ENCODE assay signal across 15 cellular contexts in the genomic region with DNA sequence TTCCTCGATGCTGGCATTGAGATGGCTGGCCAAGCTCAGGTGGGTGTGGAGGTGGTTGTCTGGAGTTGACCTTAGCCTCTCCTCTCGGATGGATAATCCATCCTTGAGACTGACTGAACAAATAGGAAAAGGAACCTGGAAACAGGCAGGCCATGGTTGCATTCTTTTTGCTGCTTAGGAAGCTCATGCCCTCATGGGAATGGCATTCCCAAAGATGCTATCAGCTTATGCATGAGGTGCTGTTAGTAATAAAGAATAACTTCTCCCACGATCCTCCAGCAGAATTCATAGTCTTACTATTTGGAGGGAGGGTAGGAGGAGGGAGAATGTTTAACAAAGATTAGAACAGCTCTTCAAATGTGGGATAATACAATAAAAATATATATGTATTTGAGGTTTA.
DNase-seq lines count a peak whose midpoint lies in the region; TF ChIP-seq lines count a peak whose summit lies in the region.
"Had no signal": no experiment of that assay in that cellular context is flagged by ENCODE, and none has a peak within 500 bp of the region (broad histone marks: within the 10 kb centered on the region; RNA-seq: fewer than 3 reads in every experiment).

No MANE protein-coding gene starts in this region.

- H3K4me3 ChIP-seq in GM23248, result no peak overlapping the region
- H3K4me3 ChIP-seq in neural progenitor cell, result no peak overlapping the region

- 41 to 52% methylated on average over 3 of the region's 3 CpGs for WGBS in GM23248 (ENCODE audit: low coverage in 1 of 2, low lambda C conversion rate in 2 of 2, missing lambda C conversion rate in 2 of 2), 2 experiments

- peaks cover 63% of the 10 kb centered on the region for H3K4me1 ChIP-seq in GM23248 (ENCODE audit: insufficient read depth)
- H3K4me1 ChIP-seq in neural progenitor cell, result peaks cover 26% of the 10 kb centered on the region

- H3K9me3 Mint-ChIP-seq in neural progenitor cell, result no peaks in the 10 kb centered on the region
- H3K9me3 Mint-ChIP-seq: activated CD4-positive, alpha-beta T cell treated with anti-CD3 and anti-CD28 coated beads, Interleukin-2, amount 10 ng/mL, durations not matched to agents 24 days and 14 days; effector memory CD8-positive, alpha-beta T cell had no signal

- no peaks in the 10 kb centered on the region for H4K20me1 ChIP-seq in GM23248 (ENCODE audit: insufficient read depth)
- no peaks in the 10 kb centered on the region for H4K20me1 ChIP-seq in neural progenitor cell (ENCODE audit: low read depth)

- peaks cover 3% of the 10 kb centered on the region for H3K27me3 Mint-ChIP-seq in neural progenitor cell (ENCODE audit: insufficient read depth, low read depth)
- H3K27me3 Mint-ChIP-seq: activated CD4-positive, alpha-beta T cell treated with anti-CD3 and anti-CD28 coated beads, Interleukin-2, amount 10 ng/mL, durations not matched to agents 24 days and 14 days; progenitor cell of endocrine pancreas had no signal

- H3F3A ChIP-seq in GM23248 (ENCODE audit: insufficient read depth) (peaks cover 54% of the 10 kb centered on the region), neural progenitor cell (ENCODE audit: low read depth) (no peaks in the 10 kb centered on the region)

- H3K9me2 ChIP-seq in GM23248 (ENCODE audit: insufficient read depth), result no peaks in the 10 kb centered on the region

- H3K9ac ChIP-seq in GM23248, result peak overlapping the region; percentile 40
- H3K9ac ChIP-seq in neural progenitor cell, result no peak overlapping the region

- peak; percentile 85 for DNase-seq in GM23248
- DNase-seq in amniotic epithelial cell (ENCODE audit: low read depth), result peak; percentile 86
- peak; percentile 70 for DNase-seq in hepatic stellate cell (ENCODE audit: low spot score)
- no peak for DNase-seq in neural progenitor cell (ENCODE audit: low spot score)
- no peak for DNase-seq in effector CD4-positive, alpha-beta T cell
- no peak for DNase-seq in effector CD8-positive, alpha-beta T cell (lab: John Stamatoyannopoulos, UW)
- DNase-seq: activated CD4-positive, alpha-beta T cell treated with anti-CD3 and anti-CD28 coated beads, Interleukin-2, amount 10 ng/mL, durations not matched to agents 24 days and 14 days; activated T-cell treated with anti-CD3 and anti-CD28 coated beads, Interleukin-2, amount 50 U/mL, for 48 hours; effector memory CD8-positive, alpha-beta T cell; NCI-H1048; stimulated activated naive CD4-positive, alpha-beta T cell; T-helper 17 cell had no signal

- in situ Hi-C loops in GM23248 (cut with MboI), result no loop called here

- H3K36me3 ChIP-seq in GM23248 (ENCODE audit: low read depth), result no peaks in the 10 kb centered on the region
- no peaks in the 10 kb centered on the region for H3K36me3 ChIP-seq in neural progenitor cell

- no peak for TF ChIP-seq CTCF in neural progenitor cell (IDR thresholded peaks at IDR 0.05)

- no peak overlapping the region for H2AFZ ChIP-seq in GM23248
- no peak overlapping the region for H2AFZ ChIP-seq in neural progenitor cell (replicated peaks)

- no peak overlapping the region for H3K27ac Mint-ChIP-seq in neural progenitor cell
- H3K27ac Mint-ChIP-seq: activated CD4-positive, alpha-beta T cell treated with anti-CD3 and anti-CD28 coated beads, Interleukin-2, amount 10 ng/mL, durations not matched to agents 24 days and 14 days; effector memory CD8-positive, alpha-beta T cell; memory B cell; progenitor cell of endocrine pancreas; T-helper 17 cell had no signal

- peaks cover 8% of the 10 kb centered on the region for H3K36me3 Mint-ChIP-seq in neural progenitor cell
- H3K36me3 Mint-ChIP-seq: memory B cell had no signal

- H3K4me2 ChIP-seq in GM23248 (ENCODE audit: unreplicated experiment) (peak overlapping the region; percentile 47), neural progenitor cell (no peak overlapping the region)

- H3K27me3 ChIP-seq in GM23248 (replicated peaks; ENCODE audit: insufficient read depth), result no peaks in the 10 kb centered on the region
- H3K27me3 ChIP-seq in neural progenitor cell, result no peaks in the 10 kb centered on the region

- H3K4me3 Mint-ChIP-seq in neural progenitor cell, result no peak overlapping the region
- H3K4me3 Mint-ChIP-seq: activated CD4-positive, alpha-beta T cell treated with anti-CD3 and anti-CD28 coated beads, Interleukin-2, amount 10 ng/mL, durations not matched to agents 24 days and 14 days; effector memory CD8-positive, alpha-beta T cell; memory B cell; T-helper 17 cell had no signal

- H3K79me2 ChIP-seq in GM23248 (ENCODE audit: insufficient read depth) (no peaks in the 10 kb centered on the region), neural progenitor cell (ENCODE audit: low read depth) (no peaks in the 10 kb centered on the region)

- H3K9me3 ChIP-seq in GM23248 (ENCODE audit: low read depth) (no peaks in the 10 kb centered on the region), neural progenitor cell (ENCODE audit: low read depth) (no peaks in the 10 kb centered on the region)

- H3K27ac ChIP-seq in GM23248 (peak overlapping the region; percentile 79), temporal lobe (ENCODE audit: low read depth, low read length) (peak overlapping the region; percentile 85), neural progenitor cell (no peak overlapping the region)

- peaks cover 42% of the 10 kb centered on the region for H3K4me1 Mint-ChIP-seq in neural progenitor cell
- H3K4me1 Mint-ChIP-seq: activated CD4-positive, alpha-beta T cell treated with anti-CD3 and anti-CD28 coated beads, Interleukin-2, amount 10 ng/mL, durations not matched to agents 24 days and 14 days had no signal

Comparison
In these comparisons a context has a peak if more than half of its experiments do, and no peak if none do; other contexts are left out.
1. DNase-seq: peak in GM23248 (single experiment), amniotic epithelial cell (single experiment) and hepatic stellate cell (single experiment); none in neural progenitor cell (single experiment), effector CD4-positive, alpha-beta T cell (single experiment) and effector CD8-positive, alpha-beta T cell (single experiment).